Comparison of ENCODE assay signal across 36 cellular contexts in genomic region chr17:56284501-56284900, GRCh38.
"Had no signal": no experiment of that assay in that cellular context is flagged by ENCODE, and none has a peak within 500 bp of the region (broad histone marks: within the 10 kb centered on the region; RNA-seq: fewer than 3 reads in every experiment).

No MANE protein-coding gene starts in this region.

- ATAC-seq: activated CD8-positive, alpha-beta memory T cell treated with anti-CD3 and anti-CD28 coated beads, Interleukin-2, amount 10 ng/mL, durations not matched to agents 7 days and 5 days; activated naive CD8-positive, alpha-beta T cell treated with anti-CD3 and anti-CD28 coated beads, Interleukin-2, amount 50 U/mL, for 24 hours had no signal

- DNase-seq: activated B cell treated with CpG ODN at 0.5 μM for 24 hours; activated CD4-positive, alpha-beta memory T cell treated with anti-CD3 and anti-CD28 coated beads, Interleukin-2, amount 10 ng/mL, durations not matched to agents 7 days and 5 days; activated CD4-positive, alpha-beta T cell treated with anti-CD3 and anti-CD28 coated beads for 48 hours; activated CD4-positive, CD25-positive, alpha-beta regulatory T cell treated with anti-CD3 and anti-CD28 coated beads, Interleukin-2, amount 50 U/mL, for 72 hours; activated CD8-positive, alpha-beta memory T cell treated with anti-CD3 and anti-CD28 coated beads for 24 hours; activated CD8-positive, alpha-beta memory T cell treated with anti-CD3 and anti-CD28 coated beads, Interleukin-2, amount 10 ng/mL, durations not matched to agents 7 days and 5 days; activated CD8-positive, alpha-beta memory T cell treated with anti-CD3 and anti-CD28 coated beads, Interleukin-2, amount 50 U/mL, for 48 hours; activated effector memory CD4-positive, alpha-beta T cell treated with Interleukin-2 at 50 U/mL for 16 hours; activated naive CD4-positive, alpha-beta T cell treated with anti-CD3 and anti-CD28 coated beads, Interleukin-2, amount 10 ng/mL, durations not matched to agents 7 days and 5 days; activated naive CD8-positive, alpha-beta T cell treated with anti-CD3 and anti-CD28 coated beads, Interleukin-2, amount 50 U/mL, for 24 hours; activated T-cell treated with anti-CD3 and anti-CD28 coated beads, Interleukin-2, amount 50 U/mL, for 48 hours; anterior cingulate cortex; central memory CD4-positive, alpha-beta T cell; Kasumi-1; KBM-7; MM.1S; NCI-H1092 treated with DMSO at 0.1 percent for 48 hours; NCI-H1417; NCI-H146; NCI-H187; NCI-H2029 treated with DMSO at 0.1 percent for 48 hours; NCI-H2107; NCI-H2171; NCI-H510A; NCI-H526; NCI-H748 treated with DMSO at 0.1 percent for 48 hours; NK-92 treated with Interleukin-12 subunit alpha and Interleukin-12 subunit beta, amount 100 ng/mL, for 24 hours; OCI-M1; Right ventricle myocardium superior; SW 1271; T-helper 1 cell; T-helper 2 cell; T-helper 9 cell had no signal

- H3K4me3 Mint-ChIP-seq: activated B cell treated with CpG ODN at 0.5 μM for 24 hours; activated CD4-positive, alpha-beta memory T cell treated with anti-CD3 and anti-CD28 coated beads, Interleukin-2, amount 10 ng/mL, durations not matched to agents 7 days and 5 days; activated CD8-positive, alpha-beta memory T cell treated with anti-CD3 and anti-CD28 coated beads, Interleukin-2, amount 10 ng/mL, durations not matched to agents 7 days and 5 days; activated naive CD4-positive, alpha-beta T cell treated with anti-CD3 and anti-CD28 coated beads, Interleukin-2, amount 10 ng/mL, durations not matched to agents 7 days and 5 days; activated naive CD8-positive, alpha-beta T cell; activated naive CD8-positive, alpha-beta T cell treated with anti-CD3 and anti-CD28 coated beads, Interleukin-2, amount 50 U/mL, for 24 hours; brain had no signal

- H3K27ac Mint-ChIP-seq: activated B cell treated with CpG ODN at 0.5 μM for 24 hours; activated CD4-positive, alpha-beta memory T cell treated with anti-CD3 and anti-CD28 coated beads, Interleukin-2, amount 10 ng/mL, durations not matched to agents 7 days and 5 days; activated CD8-positive, alpha-beta memory T cell treated with anti-CD3 and anti-CD28 coated beads, Interleukin-2, amount 10 ng/mL, durations not matched to agents 7 days and 5 days; activated naive CD4-positive, alpha-beta T cell treated with anti-CD3 and anti-CD28 coated beads, Interleukin-2, amount 10 ng/mL, durations not matched to agents 7 days and 5 days; activated naive CD8-positive, alpha-beta T cell; activated naive CD8-positive, alpha-beta T cell treated with anti-CD3 and anti-CD28 coated beads, Interleukin-2, amount 50 U/mL, for 24 hours; brain had no signal

- H3K9me3 Mint-ChIP-seq: activated B cell treated with CpG ODN at 0.5 μM for 24 hours; activated CD4-positive, alpha-beta memory T cell treated with anti-CD3 and anti-CD28 coated beads, Interleukin-2, amount 10 ng/mL, durations not matched to agents 7 days and 5 days; activated naive CD4-positive, alpha-beta T cell treated with anti-CD3 and anti-CD28 coated beads, Interleukin-2, amount 10 ng/mL, durations not matched to agents 7 days and 5 days; brain had no signal

- H3K27me3 Mint-ChIP-seq: activated B cell treated with CpG ODN at 0.5 μM for 24 hours; activated CD4-positive, alpha-beta memory T cell treated with anti-CD3 and anti-CD28 coated beads, Interleukin-2, amount 10 ng/mL, durations not matched to agents 7 days and 5 days; activated naive CD4-positive, alpha-beta T cell treated with anti-CD3 and anti-CD28 coated beads, Interleukin-2, amount 10 ng/mL, durations not matched to agents 7 days and 5 days; activated naive CD8-positive, alpha-beta T cell; activated naive CD8-positive, alpha-beta T cell treated with anti-CD3 and anti-CD28 coated beads, Interleukin-2, amount 50 U/mL, for 24 hours; brain had no signal

- H3K36me3 Mint-ChIP-seq: activated CD8-positive, alpha-beta memory T cell treated with anti-CD3 and anti-CD28 coated beads, Interleukin-2, amount 10 ng/mL, durations not matched to agents 7 days and 5 days; activated naive CD4-positive, alpha-beta T cell treated with anti-CD3 and anti-CD28 coated beads, Interleukin-2, amount 10 ng/mL, durations not matched to agents 7 days and 5 days; activated naive CD8-positive, alpha-beta T cell; brain had no signal

- H3K4me1 Mint-ChIP-seq: activated B cell treated with CpG ODN at 0.5 μM for 24 hours; activated CD4-positive, alpha-beta memory T cell treated with anti-CD3 and anti-CD28 coated beads, Interleukin-2, amount 10 ng/mL, durations not matched to agents 7 days and 5 days; activated CD8-positive, alpha-beta memory T cell treated with anti-CD3 and anti-CD28 coated beads, Interleukin-2, amount 10 ng/mL, durations not matched to agents 7 days and 5 days; activated naive CD4-positive, alpha-beta T cell treated with anti-CD3 and anti-CD28 coated beads, Interleukin-2, amount 10 ng/mL, durations not matched to agents 7 days and 5 days; activated naive CD8-positive, alpha-beta T cell treated with anti-CD3 and anti-CD28 coated beads, Interleukin-2, amount 50 U/mL, for 24 hours; brain had no signal

- H3K27ac ChIP-seq: VCaP had no signal
